19 cellular contexts compared by ENCODE assay signal in genomic region chr9:1995084-1995483, GRCh38.
"Had no signal": no experiment of that assay in that cellular context is flagged by ENCODE, and none has a peak within 500 bp of the region (broad histone marks: within the 10 kb centered on the region; RNA-seq: fewer than 3 reads in every experiment).

No MANE protein-coding gene starts in this region.

- H3K27me3 Mint-ChIP-seq: stimulated activated naive CD8-positive, alpha-beta T cell treated with anti-CD3 and anti-CD28 coated beads, Interleukin-15, amount 100 ng/mL, for 72 hours had no signal

- H3K27me3 ChIP-seq: sigmoid colon, testis, tibial nerve had no signal

- H3K36me3 Mint-ChIP-seq: naive thymus-derived CD4-positive, alpha-beta T cell; stimulated activated naive B cell treated with anti-CD40 and anti-IgM and Interleukin-4, amounts not matched to agents 10 μg/mL and 1 μg/mL and 100 μg/mL, for 72 hours had no signal

- H3K9me3 ChIP-seq: neutrophil, sigmoid colon, testis, tibial nerve had no signal

- DNase-seq: effector CD4-positive, alpha-beta T cell; endodermal cell; foreskin melanocyte; head of caudate nucleus; hippocampal formation; kidney glomerular epithelial cell; naive thymus-derived CD4-positive, alpha-beta T cell; nephron progenitor cell; posterior cingulate gyrus; sigmoid colon; stimulated activated CD4-positive, alpha-beta T cell treated with anti-CD3 and anti-CD28 coated beads, Interleukin-2, amount 100 ng/mL, for 24 hours; stimulated activated CD4-positive, alpha-beta T cell treated with anti-CD3 and anti-CD28 coated beads, Interleukin-4, amount 100 ng/mL, for 4 hours; stimulated activated naive B cell treated with anti-CD40 and anti-IgM and Interleukin-4, amounts not matched to agents 10 μg/mL and 1 μg/mL and 100 μg/mL, for 72 hours; stimulated activated naive CD8-positive, alpha-beta T cell treated with anti-CD3 and anti-CD28 coated beads, Interleukin-15, amount 100 ng/mL, for 72 hours; testis had no signal

- H3K4me3 ChIP-seq: coronary artery, sigmoid colon, skin epidermis, testis, tibial nerve had no signal

- H3K4me1 Mint-ChIP-seq: naive thymus-derived CD4-positive, alpha-beta T cell; nephron progenitor cell; stimulated activated naive CD8-positive, alpha-beta T cell treated with anti-CD3 and anti-CD28 coated beads, Interleukin-15, amount 100 ng/mL, for 72 hours had no signal

- H3K27ac ChIP-seq: coronary artery, neutrophil, sigmoid colon, skin epidermis, testis, tibial nerve had no signal

- H3K4me1 ChIP-seq: sigmoid colon, testis, tibial nerve had no signal

- ATAC-seq: naive thymus-derived CD4-positive, alpha-beta T cell; stimulated activated naive B cell treated with anti-CD40 and anti-IgM and Interleukin-4, amounts not matched to agents 10 μg/mL and 1 μg/mL and 100 μg/mL, for 72 hours; stimulated activated naive CD8-positive, alpha-beta T cell treated with anti-CD3 and anti-CD28 coated beads, Interleukin-15, amount 100 ng/mL, for 72 hours had no signal

- H3K4me3 Mint-ChIP-seq: endodermal cell; naive thymus-derived CD4-positive, alpha-beta T cell; nephron progenitor cell; stimulated activated naive B cell treated with anti-CD40 and anti-IgM and Interleukin-4, amounts not matched to agents 10 μg/mL and 1 μg/mL and 100 μg/mL, for 72 hours; stimulated activated naive CD8-positive, alpha-beta T cell treated with anti-CD3 and anti-CD28 coated beads, Interleukin-15, amount 100 ng/mL, for 72 hours had no signal

- H3K9me3 Mint-ChIP-seq: endodermal cell; nephron progenitor cell; stimulated activated naive B cell treated with anti-CD40 and anti-IgM and Interleukin-4, amounts not matched to agents 10 μg/mL and 1 μg/mL and 100 μg/mL, for 72 hours had no signal

- H3K27ac Mint-ChIP-seq: endodermal cell; naive thymus-derived CD4-positive, alpha-beta T cell; nephron progenitor cell; stimulated activated naive B cell treated with anti-CD40 and anti-IgM and Interleukin-4, amounts not matched to agents 10 μg/mL and 1 μg/mL and 100 μg/mL, for 72 hours; stimulated activated naive CD8-positive, alpha-beta T cell treated with anti-CD3 and anti-CD28 coated beads, Interleukin-15, amount 100 ng/mL, for 72 hours had no signal

- H3K36me3 ChIP-seq: neutrophil, sigmoid colon, tibial nerve had no signal
